In genomic region chr1:9281907-9282306, GRCh38 we compare ENCODE assay signal across 21 cellular contexts. TPM values are rescaled to one million over a fixed set of nuclear protein-coding genes. Genes with fewer than 3 reads are reported as not detected.
DNase-seq lines count a peak whose midpoint lies in the region; ATAC-seq, FAIRE-seq and TF ChIP-seq lines count a peak whose summit lies in the region.
"Had no signal": no experiment of that assay in that cellular context is flagged by ENCODE, and none has a peak within 500 bp of the region (broad histone marks: within the 10 kb centered on the region; RNA-seq: fewer than 3 reads in every experiment).

No MANE protein-coding gene starts in this region.

- H3K4me1 ChIP-seq in BLaER1 treated with 17β-estradiol and CSF1 and Interleukin-3, amounts not matched to agents 10 nM and 100 nM: peaks cover 56 to 77% (median 65%) of the 10 kb centered on the region in 10 experiments
- peaks cover 68% of the 10 kb centered on the region for H3K4me1 ChIP-seq in KMS-11 (ENCODE audit: low read depth, poor library complexity, severe bottlenecking)
- H3K4me1 ChIP-seq in mucosa of descending colon (ENCODE audit: low read depth): peaks cover 20% of the 10 kb centered on the region
- peaks cover 8 to 15% (median 10%) of the 10 kb centered on the region in 4 donors for H3K4me1 ChIP-seq in upper lobe of left lung

- no peak overlapping the region for H3K27ac Mint-ChIP-seq in activated T-helper 17 cell treated with anti-CD3 and anti-CD28 coated beads, Interleukin-2, amount 50 U/mL, for 72 hours
- H3K27ac Mint-ChIP-seq: activated B cell treated with CpG ODN at 0.5 μM for 24 hours, GM23338 had no signal

- peak overlapping the region in 7 of 11 experiments; percentile 9 to 51 (median 38); a peak in 10 of 22 replicates for H3K27ac ChIP-seq in BLaER1 treated with 17β-estradiol and CSF1 and Interleukin-3, amounts not matched to agents 10 nM and 100 nM
- H3K27ac ChIP-seq in KMS-11: peak overlapping the region; percentile 62; the same call in 1 of the 2 replicates
- no peak overlapping the region for H3K27ac ChIP-seq in caudate nucleus (ENCODE audit: low read depth, low read length)
- no peak overlapping the region for H3K27ac ChIP-seq in upper lobe of left lung
- H3K27ac ChIP-seq: sigmoid colon had no signal

- WGBS in upper lobe of left lung, 2 donors: 27 to 83% methylated on average over 4 to 5 of the region's 10 CpGs

- no peak for ATAC-seq in mucosa of descending colon
- ATAC-seq in activated T-helper 17 cell treated with anti-CD3 and anti-CD28 coated beads, Interleukin-2, amount 50 U/mL, for 72 hours (replicated peaks): no peak
- no peak for ATAC-seq in upper lobe of left lung (ENCODE audit: low FRiP score in 2 of 2)
- ATAC-seq: activated CD8-positive, alpha-beta memory T cell treated with anti-CD3 and anti-CD28 coated beads, Interleukin-2, amount 10 ng/mL, durations not matched to agents 7 days and 5 days; GM23338; left lobe of liver; T-cell had no signal

- peak overlapping the region in 6 of 11 experiments; percentile 0 to 52 (median 30); a peak in 8 of 22 replicates for H3K9ac ChIP-seq in BLaER1 treated with 17β-estradiol and CSF1 and Interleukin-3, amounts not matched to agents 10 nM and 100 nM
- no peak overlapping the region for H3K9ac ChIP-seq in KMS-11

- H4K20me1 ChIP-seq in BLaER1 treated with 17β-estradiol and CSF1 and Interleukin-3, amounts not matched to agents 10 nM and 100 nM: no peaks in the 10 kb centered on the region
- H4K20me1 ChIP-seq in KMS-11 (ENCODE audit: insufficient read depth): no peaks in the 10 kb centered on the region

- peak; percentile 25 for DNase-seq in amniotic epithelial cell (ENCODE audit: low read depth)
- peak in 2 of 3 donors; percentile 39 to 53 for DNase-seq in mucosa of descending colon
- no peak for DNase-seq in caudate nucleus (lab: John Stamatoyannopoulos, UW)
- no peak for DNase-seq in HTR-8/SVneo (ENCODE audit: insufficient read length, low spot score)
- DNase-seq in upper lobe of left lung: no peak
- DNase-seq: activated B cell treated with CpG ODN at 0.5 μM for 24 hours; activated CD8-positive, alpha-beta memory T cell treated with anti-CD3 and anti-CD28 coated beads, Interleukin-2, amount 10 ng/mL, durations not matched to agents 7 days and 5 days; Calu3; NCI-H1105; NCI-H774; occipital lobe; sigmoid colon; stimulated activated CD4-positive, alpha-beta T cell treated with anti-CD3 and anti-CD28 coated beads, Interleukin-2, amount 100 ng/mL, for 24 hours; T-cell had no signal

- no peaks in the 10 kb centered on the region for H3K9me3 Mint-ChIP-seq in activated T-helper 17 cell treated with anti-CD3 and anti-CD28 coated beads, Interleukin-2, amount 50 U/mL, for 72 hours
- H3K9me3 Mint-ChIP-seq: activated B cell treated with CpG ODN at 0.5 μM for 24 hours had no signal

- H3K4me2 ChIP-seq in BLaER1 treated with 17β-estradiol and CSF1 and Interleukin-3, amounts not matched to agents 10 nM and 100 nM: peak overlapping the region; percentile 81 to 95 (median 87)
- H3K4me2 ChIP-seq in KMS-11: peak overlapping the region; percentile 91
- H3K4me2 ChIP-seq: GM23338 had no signal

- H3K4me3 Mint-ChIP-seq in activated T-helper 17 cell treated with anti-CD3 and anti-CD28 coated beads, Interleukin-2, amount 50 U/mL, for 72 hours: no peak overlapping the region
- H3K4me3 Mint-ChIP-seq: activated B cell treated with CpG ODN at 0.5 μM for 24 hours; activated CD8-positive, alpha-beta memory T cell treated with anti-CD3 and anti-CD28 coated beads, Interleukin-2, amount 10 ng/mL, durations not matched to agents 7 days and 5 days; GM23338 had no signal

- H3K4me3 ChIP-seq in BLaER1 treated with 17β-estradiol and CSF1 and Interleukin-3, amounts not matched to agents 10 nM and 100 nM: no peak overlapping the region
- H3K4me3 ChIP-seq in KMS-11 (IDR thresholded peaks at IDR 0.05; ENCODE audit: insufficient read depth, low read depth, low read length) (no peak overlapping the region), mucosa of descending colon (no peak overlapping the region), upper lobe of left lung (no peak overlapping the region)
- H3K4me3 ChIP-seq: GM23338, sigmoid colon had no signal

- TF ChIP-seq EP300 in upper lobe of left lung (IDR thresholded peaks at IDR 0.05): no peak

- H3K9me3 ChIP-seq in BLaER1 treated with 17β-estradiol and CSF1 and Interleukin-3, amounts not matched to agents 10 nM and 100 nM (replicated peaks in 1 of 11): peaks cover 11 to 42% (median 34%) of the 10 kb centered on the region in 11 experiments; a peak in 20 of 22 replicates
- H3K9me3 ChIP-seq in mucosa of descending colon: no peaks in the 10 kb centered on the region
- no peaks in the 10 kb centered on the region for H3K9me3 ChIP-seq in upper lobe of left lung
- H3K9me3 ChIP-seq: sigmoid colon had no signal

- FAIRE-seq in HTR-8/SVneo (lab: Jason Lieb, UNC): no peak
- FAIRE-seq: colon, frontal cortex had no signal

- no peaks in the 10 kb centered on the region for H3K27me3 Mint-ChIP-seq in activated T-helper 17 cell treated with anti-CD3 and anti-CD28 coated beads, Interleukin-2, amount 50 U/mL, for 72 hours

- no peaks in the 10 kb centered on the region for H3K36me3 ChIP-seq in BLaER1 treated with 17β-estradiol and CSF1 and Interleukin-3, amounts not matched to agents 10 nM and 100 nM
- H3K36me3 ChIP-seq in KMS-11 (ENCODE audit: insufficient read depth): no peaks in the 10 kb centered on the region
- no peaks in the 10 kb centered on the region for H3K36me3 ChIP-seq in mucosa of descending colon (ENCODE audit: low read depth)
- no peaks in the 10 kb centered on the region for H3K36me3 ChIP-seq in upper lobe of left lung
- H3K36me3 ChIP-seq: sigmoid colon had no signal

- no peaks in the 10 kb centered on the region for H3K79me2 ChIP-seq in KMS-11 (ENCODE audit: insufficient read depth, low read depth)

- H2AFZ ChIP-seq in KMS-11 (ENCODE audit: low read depth): peak overlapping the region; percentile 53; the same call in 1 of the 2 replicates
- H2AFZ ChIP-seq: GM23338 had no signal

- no peak for TF ChIP-seq POLR2A in upper lobe of left lung (IDR thresholded peaks at IDR 0.05)

- H3K27me3 ChIP-seq in BLaER1 treated with 17β-estradiol and CSF1 and Interleukin-3, amounts not matched to agents 10 nM and 100 nM: no peaks in the 10 kb centered on the region; a peak in 2 of 22 replicates
- H3K27me3 ChIP-seq in KMS-11 (ENCODE audit: insufficient read depth, low read depth) (no peaks in the 10 kb centered on the region), upper lobe of left lung (no peaks in the 10 kb centered on the region)
- H3K27me3 ChIP-seq: sigmoid colon had no signal

- no peaks in the 10 kb centered on the region for H3K36me3 Mint-ChIP-seq in activated T-helper 17 cell treated with anti-CD3 and anti-CD28 coated beads, Interleukin-2, amount 50 U/mL, for 72 hours (ENCODE audit: low read depth)
- H3K36me3 Mint-ChIP-seq: T-cell had no signal

- intact Hi-C loops in mucosa of descending colon (cut with DNase I, micrococcal nuclease): loop anchor here (10.0 kb wide), 2 partner anchors 173 to 203 kb away; no protein-coding TSS in a partner anchor

- H3K4me1 Mint-ChIP-seq in activated T-helper 17 cell treated with anti-CD3 and anti-CD28 coated beads, Interleukin-2, amount 50 U/mL, for 72 hours: peaks cover 34% of the 10 kb centered on the region

- no peak for TF ChIP-seq CTCF in KMS-11 (conservative IDR thresholded peaks at IDR 0.05; ENCODE audit: low read depth, low read length)
- TF ChIP-seq CTCF in mucosa of descending colon (IDR thresholded peaks at IDR 0.05): no peak
- TF ChIP-seq CTCF in upper lobe of left lung (IDR thresholded peaks at IDR 0.05): no peak

RNA-seq across cellular contexts. Expression of gene SPSB1, which starts 10.8 kb away (rescaled TPM):
- 10 to 100 TPM; 22.1 to 35.5 (median 26.1) TPM for total RNA-seq in mucosa of descending colon
- 10 to 100 TPM in 1 of 2 donors, 1 to 10 TPM in 1; 8.1 to 14.4 TPM for total RNA-seq in activated T-helper 17 cell treated with anti-CD3 and anti-CD28 coated beads, Interleukin-2, amount 50 U/mL, for 72 hours
- 10 to 100 TPM; 21.0 to 49.1 (median 30.3) TPM for total RNA-seq in upper lobe of left lung

RNA-seq across cellular contexts. Expression of gene H6PD, which starts 47.3 kb away (rescaled TPM):
- total RNA-seq in mucosa of descending colon (10 to 100 TPM; 27.6 to 35.3 (median 31.9) TPM), upper lobe of left lung (10 to 100 TPM; 36.7 to 57.0 (median 44.5) TPM)
- total RNA-seq in activated T-helper 17 cell treated with anti-CD3 and anti-CD28 coated beads, Interleukin-2, amount 50 U/mL, for 72 hours: 10 to 100 TPM in 1 of 2 donors, 1 to 10 TPM in 1; 9.3 to 12.8 TPM

Comparison
In these comparisons a context has a peak if more than half of its experiments do, and no peak if none do; other contexts are left out.
1. H3K27ac ChIP-seq: peak in BLaER1 treated with 17β-estradiol and CSF1 and Interleukin-3, amounts not matched to agents 10 nM and 100 nM (7 of 11) and KMS-11 (single experiment); none in caudate nucleus (single experiment) and upper lobe of left lung (0 of 4).
2. DNase-seq: peak in amniotic epithelial cell (single experiment) and mucosa of descending colon (2 of 3); none in caudate nucleus (0 of 61), HTR-8/SVneo (single experiment) and upper lobe of left lung (0 of 2).